ENCODE assay signal across 9 cellular contexts in genomic region chr2:23760746-23761145, GRCh38.
DNase-seq lines count a peak whose midpoint lies in the region; ATAC-seq and TF ChIP-seq lines count a peak whose summit lies in the region.
"Had no signal": no experiment of that assay in that cellular context is flagged by ENCODE, and none has a peak within 500 bp of the region (broad histone marks: within the 10 kb centered on the region; RNA-seq: fewer than 3 reads in every experiment).

No MANE protein-coding gene starts in this region.

- no peak overlapping the region for H3K27ac ChIP-seq in breast epithelium
- H3K27ac ChIP-seq in neural cell (ENCODE audit: low read length): no peak overlapping the region
- H3K27ac ChIP-seq in thyroid gland: no peak overlapping the region

- no peaks in the 10 kb centered on the region for H4K20me1 ChIP-seq in neural cell (ENCODE audit: insufficient read depth)

- H3K4me3 ChIP-seq in breast epithelium (no peak overlapping the region), neural cell (ENCODE audit: low read length) (no peak overlapping the region), thyroid gland (replicated peaks in 1 of 3) (no peak overlapping the region)

- H3K9me3 Mint-ChIP-seq in effector memory CD8-positive, alpha-beta T cell: no peaks in the 10 kb centered on the region
- H3K9me3 Mint-ChIP-seq: central memory CD8-positive, alpha-beta T cell had no signal

- H3K4me3 Mint-ChIP-seq in effector memory CD8-positive, alpha-beta T cell: no peak overlapping the region
- H3K4me3 Mint-ChIP-seq: central memory CD8-positive, alpha-beta T cell had no signal

- no peak for ATAC-seq in effector memory CD8-positive, alpha-beta T cell (replicated peaks)

- TF ChIP-seq CTCF in breast epithelium (IDR thresholded peaks at IDR 0.05) (peak in 2 of 3 donors; percentile 29 to 33), neural cell (IDR thresholded peaks at IDR 0.05; ENCODE audit: poor library complexity, severe bottlenecking) (peak; percentile 71), thyroid gland (IDR thresholded peaks at IDR 0.05) (peak in 3 of 6 experiments; percentile 21 to 25 (median 22))

- intact Hi-C loops in breast epithelium (cut with DNase I; ENCODE audit: low total_unique reads) (no loop called here), thyroid gland (cut with DNase I) (no loop called here)

- no peaks in the 10 kb centered on the region for H3K27me3 Mint-ChIP-seq in effector memory CD8-positive, alpha-beta T cell
- H3K27me3 Mint-ChIP-seq: central memory CD8-positive, alpha-beta T cell had no signal

- H3K9me2 ChIP-seq in neural cell (ENCODE audit: insufficient read depth, low read length): no peaks in the 10 kb centered on the region

- no peaks in the 10 kb centered on the region for H3F3A ChIP-seq in neural cell (ENCODE audit: insufficient read depth, low read length, poor library complexity, severe bottlenecking)

- H3K36me3 ChIP-seq in breast epithelium (no peaks in the 10 kb centered on the region), neural cell (ENCODE audit: insufficient read depth, low read length) (no peaks in the 10 kb centered on the region), thyroid gland (no peaks in the 10 kb centered on the region)

- no peak for TF ChIP-seq EP300 in neural cell (conservative IDR thresholded peaks at IDR 0.05; ENCODE audit: poor library complexity, severe bottlenecking)

- H3K36me3 Mint-ChIP-seq in effector memory CD8-positive, alpha-beta T cell (ENCODE audit: insufficient read depth): peaks cover 22% of the 10 kb centered on the region

- H3K4me1 ChIP-seq in breast epithelium: no peaks in the 10 kb centered on the region
- no peaks in the 10 kb centered on the region for H3K4me1 ChIP-seq in thyroid gland

- WGBS in thyroid gland, 2 donors: 66 to 72% methylated on average over 4 of the region's 4 CpGs

- H2AFZ ChIP-seq in neural cell (ENCODE audit: low read depth, low read length): no peak overlapping the region

- peaks cover 0 to 9% of the 10 kb centered on the region in 2 donors for H3K4me1 Mint-ChIP-seq in effector memory CD8-positive, alpha-beta T cell (ENCODE audit: low read depth in 2 of 2)

- H3K9ac ChIP-seq in neural cell (ENCODE audit: low read length): no peak overlapping the region

- H3K27ac Mint-ChIP-seq in effector memory CD8-positive, alpha-beta T cell: no peak overlapping the region

- TF ChIP-seq POLR2A in breast epithelium (IDR thresholded peaks at IDR 0.05) (no peak), thyroid gland (IDR thresholded peaks at IDR 0.05) (no peak)

- DNase-seq in DMS53 (lab: John Stamatoyannopoulos, UW): peak; percentile 28
- peak; percentile 9 for DNase-seq in NCI-H1417 treated with DMSO at 0.1 percent for 48 hours (lab: John Stamatoyannopoulos, UW)
- no peak for DNase-seq in breast epithelium (ENCODE audit: low spot score in 2 of 2)
- no peak for DNase-seq in activated CD4-positive, alpha-beta T cell treated with anti-CD3 and anti-CD28 coated beads, Interleukin-2, amount 50 U/mL, for 48 hours
- no peak for DNase-seq in OCI-M2 (lab: John Stamatoyannopoulos, UW; ENCODE audit: unreplicated experiment)
- no peak for DNase-seq in effector memory CD8-positive, alpha-beta T cell
- no peak for DNase-seq in thyroid gland

- H3K9me3 ChIP-seq in breast epithelium: no peaks in the 10 kb centered on the region
- no peaks in the 10 kb centered on the region for H3K9me3 ChIP-seq in neural cell (ENCODE audit: low read length)
- H3K9me3 ChIP-seq in thyroid gland: no peaks in the 10 kb centered on the region

- TF ChIP-seq RAD21 in neural cell (conservative IDR thresholded peaks at IDR 0.05): peak; percentile 72

- H3K27me3 ChIP-seq in breast epithelium: no peaks in the 10 kb centered on the region
- H3K27me3 ChIP-seq in neural cell (ENCODE audit: insufficient read depth, low read depth, low read length): no peaks in the 10 kb centered on the region
- H3K27me3 ChIP-seq in thyroid gland: no peaks in the 10 kb centered on the region

- H3K79me2 ChIP-seq in neural cell (replicated peaks; ENCODE audit: insufficient read depth, low read length): no peaks in the 10 kb centered on the region

- H3K4me2 ChIP-seq in neural cell (ENCODE audit: low read length): no peak overlapping the region

TF ChIP-seq in neural cell, 6 proteins besides CTCF, POLR2A, EP300 and RAD21:
- no peak for TF ChIP-seq TAF1 (IDR thresholded peaks at IDR 0.05; ENCODE audit: low read depth)
- TF ChIP-seq POLR2AphosphoS5 (IDR thresholded peaks at IDR 0.05): no peak
- TF ChIP-seq REST (IDR thresholded peaks at IDR 0.05; ENCODE audit: borderline replicate concordance): no peak
- no peak for TF ChIP-seq MXI1 (conservative IDR thresholded peaks at IDR 0.05; ENCODE audit: poor library complexity, severe bottlenecking)
- TF ChIP-seq EZH2 (IDR thresholded peaks at IDR 0.05; ENCODE audit: borderline replicate concordance, insufficient read depth, low read length, poor library complexity, severe bottlenecking): no peak
- TF ChIP-seq SMC3 (conservative IDR thresholded peaks at IDR 0.05; ENCODE audit: poor library complexity): peak; percentile 70

Comparison
In these comparisons a context has a peak if more than half of its experiments do, and no peak if none do; other contexts are left out.
1. DNase-seq: peak in DMS53 (single experiment) and NCI-H1417 treated with DMSO at 0.1 percent for 48 hours (single experiment); none in breast epithelium (0 of 2), activated CD4-positive, alpha-beta T cell treated with anti-CD3 and anti-CD28 coated beads, Interleukin-2, amount 50 U/mL, for 48 hours (0 of 2), OCI-M2 (single experiment), effector memory CD8-positive, alpha-beta T cell (0 of 3) and thyroid gland (0 of 2).